Comparison of ENCODE assay signal across 16 cellular contexts in genomic region chr14:24903337-24903736, GRCh38.
DNase-seq lines count a peak whose midpoint lies in the region; ATAC-seq, FAIRE-seq and TF ChIP-seq lines count a peak whose summit lies in the region.
"Had no signal": no experiment of that assay in that cellular context is flagged by ENCODE, and none has a peak within 500 bp of the region (broad histone marks: within the 10 kb centered on the region; RNA-seq: fewer than 3 reads in every experiment).

No MANE protein-coding gene starts in this region.

- TF ChIP-seq CTCF in RWPE2 (IDR thresholded peaks at IDR 0.05; ENCODE audit: poor library complexity, severe bottlenecking) (no peak), pancreas (IDR thresholded peaks at IDR 0.05) (no peak), testis (IDR thresholded peaks at IDR 0.05) (no peak), nephron progenitor cell (IDR thresholded peaks at IDR 0.05) (no peak)

- peaks cover 17% of the 10 kb centered on the region for H3F3A ChIP-seq in GM23248 (ENCODE audit: insufficient read depth)

- DNase-seq in GM23248 (peak; percentile 85), RWPE2 (ENCODE audit: low spot score) (no peak), fibroblast of peridontal ligament (ENCODE audit: extremely low read depth) (peak; percentile 75), pancreas (no peak), testis (no peak), nephron progenitor cell (no peak)
- DNase-seq: activated CD4-positive, alpha-beta memory T cell treated with anti-CD3 and anti-CD28 coated beads, Interleukin-2, amount 10 ng/mL, durations not matched to agents 7 days and 5 days; CD4-positive, alpha-beta T cell; NCI-H1694; NCI-H446 treated with DMSO at 0.1 percent for 48 hours; occipital lobe; spleen had no signal

- no peak for TF ChIP-seq POLR2A in testis (IDR thresholded peaks at IDR 0.05)

- H2AFZ ChIP-seq in GM23248 = no peak overlapping the region

- no peak overlapping the region for H3K4me3 Mint-ChIP-seq in nephron progenitor cell
- H3K4me3 Mint-ChIP-seq: activated CD4-positive, alpha-beta memory T cell treated with anti-CD3 and anti-CD28 coated beads, Interleukin-2, amount 10 ng/mL, durations not matched to agents 7 days and 5 days; activated T-helper 1 cell treated with anti-CD3 and anti-CD28 coated beads, Interleukin-12 subunit alpha, Interleukin-12 subunit beta, Interleukin-2, Interleukin-4 antibody, amounts not matched to agents 30 ng/mL and 10 ng/mL and 1 ng/mL, durations not matched to agents 14 hours and 24 hours and 36 hours; CD4-positive, alpha-beta T cell; stimulated activated naive CD8-positive, alpha-beta T cell treated with anti-CD3 and anti-CD28 coated beads, Interleukin-15, Interleukin-2, amounts not matched to agents 100 ng/mL and 50 ng/mL, for 24 hours had no signal

- H3K27ac Mint-ChIP-seq in nephron progenitor cell = no peak overlapping the region
- H3K27ac Mint-ChIP-seq: activated CD4-positive, alpha-beta memory T cell treated with anti-CD3 and anti-CD28 coated beads, Interleukin-2, amount 10 ng/mL, durations not matched to agents 7 days and 5 days; activated T-helper 1 cell treated with anti-CD3 and anti-CD28 coated beads, Interleukin-12 subunit alpha, Interleukin-12 subunit beta, Interleukin-2, Interleukin-4 antibody, amounts not matched to agents 30 ng/mL and 10 ng/mL and 1 ng/mL, durations not matched to agents 14 hours and 24 hours and 36 hours; CD4-positive, alpha-beta T cell; stimulated activated naive CD8-positive, alpha-beta T cell treated with anti-CD3 and anti-CD28 coated beads, Interleukin-15, Interleukin-2, amounts not matched to agents 100 ng/mL and 50 ng/mL, for 24 hours had no signal

- FAIRE-seq in pancreas (lab: Jason Lieb, UNC) = peak; percentile 54

- H3K4me1 ChIP-seq in GM23248 (ENCODE audit: insufficient read depth) (peaks cover 27% of the 10 kb centered on the region), RWPE2 (ENCODE audit: insufficient read depth, poor library complexity, severe bottlenecking) (no peaks in the 10 kb centered on the region), pancreas (peaks cover 0 to 2% (median 0%) of the 10 kb centered on the region in 3 donors), testis (no peaks in the 10 kb centered on the region)
- H3K4me1 ChIP-seq: spleen had no signal

- H3K9me3 Mint-ChIP-seq in nephron progenitor cell = no peaks in the 10 kb centered on the region
- H3K9me3 Mint-ChIP-seq: activated CD4-positive, alpha-beta memory T cell treated with anti-CD3 and anti-CD28 coated beads, Interleukin-2, amount 10 ng/mL, durations not matched to agents 7 days and 5 days; activated T-helper 1 cell treated with anti-CD3 and anti-CD28 coated beads, Interleukin-12 subunit alpha, Interleukin-12 subunit beta, Interleukin-2, Interleukin-4 antibody, amounts not matched to agents 30 ng/mL and 10 ng/mL and 1 ng/mL, durations not matched to agents 14 hours and 24 hours and 36 hours; CD4-positive, alpha-beta T cell; stimulated activated naive CD8-positive, alpha-beta T cell treated with anti-CD3 and anti-CD28 coated beads, Interleukin-15, Interleukin-2, amounts not matched to agents 100 ng/mL and 50 ng/mL, for 24 hours had no signal

- in situ Hi-C loops in GM23248 (cut with MboI) = no loop called here

- H3K9me2 ChIP-seq in GM23248 (ENCODE audit: insufficient read depth) = no peaks in the 10 kb centered on the region

- H3K79me2 ChIP-seq in GM23248 (ENCODE audit: insufficient read depth) = 0 out of 2 replicates have a peak, but pooled peaks cover 20% of the 10 kb centered on the region

- peak; percentile 61; the same call in 1 of the 3 replicates for ATAC-seq in RWPE2 (ENCODE audit: low read depth)
- ATAC-seq in pancreas = peak in 1 of 4 donors; percentile 42
- ATAC-seq in GM19035 (IDR thresholded peaks at IDR 0.05; ENCODE audit: unreplicated experiment) = no peak
- ATAC-seq in GM19023 (IDR thresholded peaks at IDR 0.05; ENCODE audit: unreplicated experiment) = no peak

- H3K9me3 ChIP-seq in GM23248 (ENCODE audit: low read depth) (no peaks in the 10 kb centered on the region), RWPE2 (ENCODE audit: severe bottlenecking) (no peaks in the 10 kb centered on the region), pancreas (no peaks in the 10 kb centered on the region), testis (no peaks in the 10 kb centered on the region)
- H3K9me3 ChIP-seq: spleen had no signal

- no peaks in the 10 kb centered on the region for H4K20me1 ChIP-seq in GM23248 (ENCODE audit: insufficient read depth)

- H3K4me2 ChIP-seq in GM23248 (ENCODE audit: unreplicated experiment) = peak overlapping the region; percentile 42

- H3K9ac ChIP-seq in GM23248 = no peak overlapping the region

- no peaks in the 10 kb centered on the region for H3K27me3 Mint-ChIP-seq in nephron progenitor cell (ENCODE audit: low read depth, poor library complexity)

- no peak overlapping the region for H3K27ac ChIP-seq in GM23248
- H3K27ac ChIP-seq in RWPE2 (ENCODE audit: poor library complexity, severe bottlenecking) = no peak overlapping the region
- no peak overlapping the region for H3K27ac ChIP-seq in pancreas
- no peak overlapping the region for H3K27ac ChIP-seq in testis
- H3K27ac ChIP-seq: spleen had no signal

- no peaks in the 10 kb centered on the region for H3K36me3 Mint-ChIP-seq in nephron progenitor cell (ENCODE audit: low read depth)

- no peaks in the 10 kb centered on the region for H3K36me3 ChIP-seq in GM23248 (ENCODE audit: low read depth)
- no peaks in the 10 kb centered on the region for H3K36me3 ChIP-seq in RWPE2 (ENCODE audit: low read depth)
- H3K36me3 ChIP-seq in pancreas = no peaks in the 10 kb centered on the region
- no peaks in the 10 kb centered on the region for H3K36me3 ChIP-seq in testis (ENCODE audit: low read depth, missing control alignments)
- H3K36me3 ChIP-seq: spleen had no signal

- H3K4me3 ChIP-seq in GM23248 (no peak overlapping the region; the same call in 1 of the 2 replicates), RWPE2 (ENCODE audit: severe bottlenecking) (no peak overlapping the region), pancreas (no peak overlapping the region), testis (no peak overlapping the region)
- H3K4me3 ChIP-seq: spleen had no signal

- H3K27me3 ChIP-seq in GM23248 (replicated peaks; ENCODE audit: insufficient read depth) (no peaks in the 10 kb centered on the region), RWPE2 (ENCODE audit: insufficient read depth, poor library complexity, severe bottlenecking) (peaks cover 14% of the 10 kb centered on the region), pancreas (no peaks in the 10 kb centered on the region), testis (no peaks in the 10 kb centered on the region)

- H3K4me1 Mint-ChIP-seq in nephron progenitor cell = no peaks in the 10 kb centered on the region
- H3K4me1 Mint-ChIP-seq: activated CD4-positive, alpha-beta memory T cell treated with anti-CD3 and anti-CD28 coated beads, Interleukin-2, amount 10 ng/mL, durations not matched to agents 7 days and 5 days had no signal

- intact Hi-C loops in pancreas (cut with DNase I) = no loop called here
- intact Hi-C loops in testis (cut with DNase I; ENCODE audit: low total_unique reads) = no loop called here

Comparison
In these comparisons a context has a peak if more than half of its experiments do, and no peak if none do; other contexts are left out.
1. DNase-seq: peak in GM23248 (single experiment) and fibroblast of peridontal ligament (single experiment); none in RWPE2 (single experiment), pancreas (0 of 6), testis (single experiment) and nephron progenitor cell (single experiment).